ENCODE assay signal across 12 cellular contexts in the genomic region with DNA sequence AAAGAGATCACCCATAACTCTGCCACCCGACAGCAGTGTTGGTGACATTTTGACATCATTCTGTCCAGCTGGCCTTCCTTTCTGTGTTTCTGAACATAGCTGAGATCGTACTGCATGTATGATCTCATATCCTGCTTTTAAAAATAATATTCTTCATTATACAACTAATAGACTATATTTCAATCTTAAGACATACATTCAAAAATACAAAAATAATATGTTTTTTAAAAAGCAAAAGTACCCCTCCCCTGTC. TPM values are rescaled to one million over a fixed set of nuclear protein-coding genes. Genes with fewer than 3 reads are reported as not detected.
A peak's percentile ranks its signal among the peaks of the same experiment; 100 is the strongest.
DNase-seq lines count a peak whose midpoint lies in the region; ATAC-seq, FAIRE-seq and TF ChIP-seq lines count a peak whose summit lies in the region.
"Had no signal": no experiment of that assay in that cellular context is flagged by ENCODE, and none has a peak within 500 bp of the region (broad histone marks: within the 10 kb centered on the region; RNA-seq: fewer than 3 reads in every experiment).

No MANE protein-coding gene starts in this region.

- H3K36me3 ChIP-seq in DOHH2 (ENCODE audit: control insufficient read depth, low read length) = peaks cover 14% of the 10 kb centered on the region; the same call in 1 of the 2 replicates
- H3K36me3 ChIP-seq in astrocyte (ENCODE audit: insufficient read depth, low read length) = peaks cover 22% of the 10 kb centered on the region

- no peaks in the 10 kb centered on the region for H3K9me3 Mint-ChIP-seq in astrocyte (ENCODE audit: unreplicated experiment)
- no peaks in the 10 kb centered on the region for H3K9me3 Mint-ChIP-seq in stimulated activated naive B cell treated with anti-CD40 and anti-IgM and Interleukin-4, amounts not matched to agents 10 μg/mL and 1 μg/mL and 100 μg/mL, for 72 hours
- no peaks in the 10 kb centered on the region for H3K9me3 Mint-ChIP-seq in activated T-cell treated with anti-CD3 and anti-CD28 coated beads, Interleukin-2, amount 50 U/mL, for 72 hours
- H3K9me3 Mint-ChIP-seq: activated naive CD4-positive, alpha-beta T cell treated with anti-CD3 and anti-CD28 coated beads for 36 hours; CD4-positive, CD25-positive, alpha-beta regulatory T cell; WTC11 had no signal

- no peaks in the 10 kb centered on the region for H4K20me1 ChIP-seq in DOHH2 (ENCODE audit: control insufficient read depth, insufficient read depth, low read depth, low read length)
- no peaks in the 10 kb centered on the region for H4K20me1 ChIP-seq in astrocyte (ENCODE audit: insufficient read depth, low read length)

- peaks cover 18% of the 10 kb centered on the region for H3K36me3 Mint-ChIP-seq in astrocyte (ENCODE audit: low read depth, unreplicated experiment)
- H3K36me3 Mint-ChIP-seq in stimulated activated naive B cell treated with anti-CD40 and anti-IgM and Interleukin-4, amounts not matched to agents 10 μg/mL and 1 μg/mL and 100 μg/mL, for 72 hours = peaks cover 30 to 51% of the 10 kb centered on the region in 2 donors
- peaks cover 0 to 2% of the 10 kb centered on the region in 2 donors for H3K36me3 Mint-ChIP-seq in activated T-cell treated with anti-CD3 and anti-CD28 coated beads, Interleukin-2, amount 50 U/mL, for 72 hours (ENCODE audit: insufficient read depth in 2 of 2)

- H3K79me2 ChIP-seq in DOHH2 (ENCODE audit: control insufficient read depth, low read length) (no peaks in the 10 kb centered on the region), astrocyte (ENCODE audit: insufficient read depth, low read length) (peaks cover 7% of the 10 kb centered on the region)

- no peak overlapping the region for H3K4me3 Mint-ChIP-seq in astrocyte (ENCODE audit: unreplicated experiment)
- H3K4me3 Mint-ChIP-seq in stimulated activated naive B cell treated with anti-CD40 and anti-IgM and Interleukin-4, amounts not matched to agents 10 μg/mL and 1 μg/mL and 100 μg/mL, for 72 hours = no peak overlapping the region
- no peak overlapping the region for H3K4me3 Mint-ChIP-seq in activated T-cell treated with anti-CD3 and anti-CD28 coated beads, Interleukin-2, amount 50 U/mL, for 72 hours
- H3K4me3 Mint-ChIP-seq: activated naive CD4-positive, alpha-beta T cell treated with anti-CD3 and anti-CD28 coated beads for 36 hours; CD4-positive, CD25-positive, alpha-beta regulatory T cell; WTC11 had no signal

- ATAC-seq in stimulated activated naive B cell treated with anti-CD40 and anti-IgM and Interleukin-4, amounts not matched to agents 10 μg/mL and 1 μg/mL and 100 μg/mL, for 72 hours (replicated peaks) = no peak
- no peak for ATAC-seq in activated T-cell treated with anti-CD3 and anti-CD28 coated beads, Interleukin-2, amount 50 U/mL, for 72 hours (replicated peaks in 1 of 2)
- ATAC-seq in HG03432 (IDR thresholded peaks at IDR 0.05; ENCODE audit: unreplicated experiment) = no peak

- H2AFZ ChIP-seq in astrocyte (ENCODE audit: low read depth, low read length) = no peak overlapping the region

- peaks cover 8% of the 10 kb centered on the region for H3K4me1 Mint-ChIP-seq in astrocyte (ENCODE audit: low read depth, unreplicated experiment)
- peaks cover 24 to 29% of the 10 kb centered on the region in 2 donors for H3K4me1 Mint-ChIP-seq in stimulated activated naive B cell treated with anti-CD40 and anti-IgM and Interleukin-4, amounts not matched to agents 10 μg/mL and 1 μg/mL and 100 μg/mL, for 72 hours
- H3K4me1 Mint-ChIP-seq in activated T-cell treated with anti-CD3 and anti-CD28 coated beads, Interleukin-2, amount 50 U/mL, for 72 hours (ENCODE audit: low read depth) = peaks cover under 1% of the 10 kb centered on the region
- H3K4me1 Mint-ChIP-seq: CD4-positive, CD25-positive, alpha-beta regulatory T cell had no signal

- H3K9ac ChIP-seq in astrocyte (ENCODE audit: low read length) = peak overlapping the region; percentile 71

- H3K27me3 Mint-ChIP-seq in astrocyte (ENCODE audit: low read depth, unreplicated experiment) = no peaks in the 10 kb centered on the region
- H3K27me3 Mint-ChIP-seq in stimulated activated naive B cell treated with anti-CD40 and anti-IgM and Interleukin-4, amounts not matched to agents 10 μg/mL and 1 μg/mL and 100 μg/mL, for 72 hours = no peaks in the 10 kb centered on the region
- H3K27me3 Mint-ChIP-seq in activated T-cell treated with anti-CD3 and anti-CD28 coated beads, Interleukin-2, amount 50 U/mL, for 72 hours (ENCODE audit: low read depth) = no peaks in the 10 kb centered on the region
- H3K27me3 Mint-ChIP-seq: CD4-positive, CD25-positive, alpha-beta regulatory T cell had no signal

- H3K9me3 ChIP-seq in DOHH2 (ENCODE audit: control insufficient read depth, insufficient read depth, low read length) (no peaks in the 10 kb centered on the region), astrocyte (ENCODE audit: insufficient read depth, low read depth, low read length) (peaks cover 2% of the 10 kb centered on the region)

- no peaks in the 10 kb centered on the region for H3K9me2 ChIP-seq in DOHH2 (replicated peaks; ENCODE audit: control insufficient read depth, low read length)

- FAIRE-seq in astrocyte (lab: Jason Lieb, UNC) = no peak

- DNase-seq in astrocyte (ENCODE audit: low read depth) (no peak), lung microvascular endothelial cell (ENCODE audit: low read depth in 2 of 2) (peak; percentile 51 to 73), putamen (ENCODE audit: low spot score) (no peak), superior temporal gyrus (ENCODE audit: extremely low spot score) (no peak)
- no peak for DNase-seq in stimulated activated naive B cell treated with anti-CD40 and anti-IgM and Interleukin-4, amounts not matched to agents 10 μg/mL and 1 μg/mL and 100 μg/mL, for 72 hours
- DNase-seq in activated T-cell treated with anti-CD3 and anti-CD28 coated beads, Interleukin-2, amount 50 U/mL, for 72 hours = no peak
- DNase-seq: NCI-H1105 had no signal

- peaks cover 9% of the 10 kb centered on the region for H3K4me1 ChIP-seq in DOHH2 (ENCODE audit: control insufficient read depth, low read length)
- H3K4me1 ChIP-seq in astrocyte (ENCODE audit: insufficient read depth, low read length) = peaks cover 37% of the 10 kb centered on the region

- H3K4me3 ChIP-seq in DOHH2 (ENCODE audit: low read length) (no peak overlapping the region), astrocyte (ENCODE audit: insufficient read depth, low read depth, low read length) (no peak overlapping the region)

- H3K4me2 ChIP-seq in DOHH2 (ENCODE audit: low read length) (peak overlapping the region; percentile 24; the same call in 1 of the 2 replicates), astrocyte (ENCODE audit: low read length) (peak overlapping the region; percentile 39)

- H3K27me3 ChIP-seq in DOHH2 (ENCODE audit: control insufficient read depth, low read length) (no peaks in the 10 kb centered on the region), astrocyte (ENCODE audit: insufficient read depth, low read length) (no peaks in the 10 kb centered on the region)

- TF ChIP-seq CTCF in DOHH2 (IDR thresholded peaks at IDR 0.05; ENCODE audit: low read depth, low read length, poor library complexity, severe bottlenecking) = no peak
- no peak for TF ChIP-seq CTCF in astrocyte (IDR thresholded peaks at IDR 0.05; ENCODE audit: insufficient read depth, low read depth, low read length)

- H3K27ac ChIP-seq in DOHH2 (ENCODE audit: low read depth, low read length) (no peak overlapping the region), astrocyte (ENCODE audit: low read depth, low read length) (peak overlapping the region; percentile 89)

- no peaks in the 10 kb centered on the region for H3F3A ChIP-seq in DOHH2 (ENCODE audit: control insufficient read depth, insufficient read depth)

- H3K27ac Mint-ChIP-seq in astrocyte (ENCODE audit: unreplicated experiment) = peak overlapping the region; percentile 28
- peak overlapping the region; percentile 80 for H3K27ac Mint-ChIP-seq in stimulated activated naive B cell treated with anti-CD40 and anti-IgM and Interleukin-4, amounts not matched to agents 10 μg/mL and 1 μg/mL and 100 μg/mL, for 72 hours
- H3K27ac Mint-ChIP-seq in activated T-cell treated with anti-CD3 and anti-CD28 coated beads, Interleukin-2, amount 50 U/mL, for 72 hours = no peak overlapping the region
- H3K27ac Mint-ChIP-seq: activated naive CD4-positive, alpha-beta T cell treated with anti-CD3 and anti-CD28 coated beads for 36 hours; WTC11 had no signal

RNA-seq across cellular contexts. Expression of gene RPL26L1, which starts 47.7 kb away (rescaled TPM):
- total RNA-seq in astrocyte (50.6 and 54.3 TPM in 2 replicates), lung microvascular endothelial cell (27.2 and 28.4 TPM in 2 replicates)
- total RNA-seq in activated T-cell treated with anti-CD3 and anti-CD28 coated beads, Interleukin-2, amount 50 U/mL, for 72 hours = 10 to 100 TPM; 33.6 to 34.6 TPM

Comparison
In these comparisons a context has a peak if more than half of its experiments do, and no peak if none do; other contexts are left out.
1. DNase-seq: peak in lung microvascular endothelial cell (2 of 2); none in astrocyte (single experiment), stimulated activated naive B cell treated with anti-CD40 and anti-IgM and Interleukin-4, amounts not matched to agents 10 μg/mL and 1 μg/mL and 100 μg/mL, for 72 hours (single experiment), putamen (single experiment), superior temporal gyrus (single experiment) and activated T-cell treated with anti-CD3 and anti-CD28 coated beads, Interleukin-2, amount 50 U/mL, for 72 hours (0 of 2).